In genomic region chr6:157379656-157380457, GRCh38 we compare ENCODE assay signal across 8 cellular contexts. TPM values are rescaled to one million over a fixed set of nuclear protein-coding genes. Genes with fewer than 3 reads are reported as not detected.
DNase-seq lines count a peak whose midpoint lies in the region; ATAC-seq, FAIRE-seq and TF ChIP-seq lines count a peak whose summit lies in the region.

No MANE protein-coding gene starts in this region.

- TF ChIP-seq CTCF in A549 (IDR thresholded peaks at IDR 0.05): no peak
- no peak for TF ChIP-seq CTCF in body of pancreas (IDR thresholded peaks at IDR 0.05)
- no peak for TF ChIP-seq CTCF in sigmoid colon (IDR thresholded peaks at IDR 0.05)

- CTCF ChIA-PET in A549 (lab: Yijun Ruan, JAX): interaction anchor here (1.0 to 1.4 kb wide), 5 partner anchors 54 to 286 kb away, joined by 3 read pairs; partner anchors contain the start of gene TMEM242

- H3K4me1 ChIP-seq in A549 (0 out of 3 replicates have a peak, but pooled peaks cover 4% of the 10 kb centered on the region), body of pancreas (peaks cover 14% of the 10 kb centered on the region), iPS DF 6.9 (ENCODE audit: control insufficient read depth, insufficient read depth, low read length) (no peaks in the 10 kb centered on the region; the same call in 1 of the 2 replicates), sigmoid colon (peaks cover 0 to 22% (median 12%) of the 10 kb centered on the region in 4 donors)

- peak overlapping the region; percentile 93 to 98 for H3K27ac ChIP-seq in A549
- H3K27ac ChIP-seq in body of pancreas: peak overlapping the region; percentile 68 to 96 (median 93)
- H3K27ac ChIP-seq in iPS DF 6.9 (ENCODE audit: low read length): no peak overlapping the region
- peak overlapping the region; percentile 93 to 97 (median 95) for H3K27ac ChIP-seq in sigmoid colon

- TF ChIP-seq EP300 in A549 (IDR thresholded peaks at IDR 0.05): no peak
- no peak for TF ChIP-seq EP300 in sigmoid colon (IDR thresholded peaks at IDR 0.05)

- H3K4me3 ChIP-seq in A549 (peak overlapping the region; percentile 95), body of pancreas (peak overlapping the region; percentile 81 to 100), iPS DF 6.9 (ENCODE audit: low read length) (peak overlapping the region; percentile 76), sigmoid colon (peak overlapping the region; percentile 91 to 98 (median 92))

- ATAC-seq in A549: peak; percentile 83 to 95
- peak; percentile 69 for ATAC-seq in GM18867 (IDR thresholded peaks at IDR 0.05; ENCODE audit: unreplicated experiment)
- peak; percentile 83 for ATAC-seq in HG03095 (IDR thresholded peaks at IDR 0.05; ENCODE audit: unreplicated experiment)
- peak; percentile 77 for ATAC-seq in body of pancreas

- intact Hi-C loops in body of pancreas (cut with DNase I): loop anchor here (10.0 kb wide), 1 partner anchor 55 kb away; the partner anchor contains the start of gene TMEM242
- intact Hi-C loops in sigmoid colon (cut with DNase I): loop anchor here (2.0 kb wide), 1 partner anchor 287 kb away; no protein-coding TSS in a partner anchor

- FAIRE-seq in A549 (lab: Jason Lieb, UNC): no peak
- peak; percentile 29 for FAIRE-seq in TTC549 (lab: Jason Lieb, UNC)

- DNase-seq in A549 (ENCODE audit: low read depth in 1 of 2, low spot score in 1 of 2) (peak; percentile 56 to 89), NCI-H2107 treated with DMSO at 0.1 percent for 48 hours (lab: John Stamatoyannopoulos, UW; ENCODE audit: unreplicated experiment) (peak; percentile 85), body of pancreas (peak; percentile 88 to 93 (median 91)), iPS DF 6.9 (ENCODE audit: low read depth, low spot score) (peak; percentile 92), sigmoid colon (peak; percentile 94)

- peak; percentile 35; the same call in 1 of the 2 replicates for TF ChIP-seq POLR2A in A549 (IDR thresholded peaks at IDR 0.05; ENCODE audit: low read length)
- no peak for TF ChIP-seq POLR2A in body of pancreas (IDR thresholded peaks at IDR 0.05)
- no peak for TF ChIP-seq POLR2A in sigmoid colon (IDR thresholded peaks at IDR 0.05)

- H3K4me2 ChIP-seq in A549: peak overlapping the region; percentile 78

- H3K36me3 ChIP-seq in body of pancreas (replicated peaks in 1 of 2; ENCODE audit: insufficient read depth in 1 of 2, low read depth in 2 of 2) (no peaks in the 10 kb centered on the region), iPS DF 6.9 (ENCODE audit: control insufficient read depth, insufficient read depth, low read length) (no peaks in the 10 kb centered on the region), sigmoid colon (no peaks in the 10 kb centered on the region)

- 4% methylated on average over 5 of the region's 45 CpGs for WGBS in A549 (ENCODE audit: missing lambda C conversion rate)
- WGBS in body of pancreas, 2 donors: 0% methylated on average over 37 to 44 of the region's 45 CpGs
- WGBS in iPS DF 6.9 (ENCODE audit: insufficient coverage, insufficient read length): no CpG with 5 or more reads among the region's 45 CpGs
- 1% methylated on average over 45 of the region's 45 CpGs for WGBS in sigmoid colon, 2 donors

- POLR2A ChIA-PET in A549 (lab: Yijun Ruan, JAX): interaction anchor here (0.7 to 1.6 kb wide), 2 partner anchors 53 to 56 kb away, joined by 3 to 24 read pairs; partner anchors contain the start of gene TMEM242

- H3K9me3 ChIP-seq in A549: no peaks in the 10 kb centered on the region
- no peaks in the 10 kb centered on the region for H3K9me3 ChIP-seq in body of pancreas
- no peaks in the 10 kb centered on the region for H3K9me3 ChIP-seq in iPS DF 6.9 (ENCODE audit: control insufficient read depth, insufficient read depth, low read length)
- no peaks in the 10 kb centered on the region for H3K9me3 ChIP-seq in sigmoid colon

- no peaks in the 10 kb centered on the region for H3K27me3 ChIP-seq in body of pancreas
- peaks cover 5% of the 10 kb centered on the region; the same call in 1 of the 2 replicates for H3K27me3 ChIP-seq in iPS DF 6.9 (ENCODE audit: control insufficient read depth, insufficient read depth, low read length)
- no peaks in the 10 kb centered on the region for H3K27me3 ChIP-seq in sigmoid colon

- TF ChIP-seq RAD21 in A549 (conservative IDR thresholded peaks at IDR 0.05 in 1 of 2, IDR thresholded peaks at IDR 0.05 in 1 of 2): no peak

TF ChIP-seq in A549, 52 proteins besides CTCF, POLR2A, EP300 and RAD21:
- TF ChIP-seq BCL3 (IDR thresholded peaks at IDR 0.05): 0 out of 3 replicates have a peak, but pooled peaks have one; percentile 25
- no peak for TF ChIP-seq ZNF302 (CRISPR knock-in tag; IDR thresholded peaks at IDR 0.05)
- TF ChIP-seq EHF (CRISPR knock-in tag; IDR thresholded peaks at IDR 0.05): no peak
- 0 out of 2 replicates have a peak, but pooled peaks have one; percentile 26 for TF ChIP-seq E2F6 (IDR thresholded peaks at IDR 0.05; ENCODE audit: borderline replicate concordance, low read depth)
- peak; percentile 41; the same call in 1 of the 2 replicates for TF ChIP-seq MAX (IDR thresholded peaks at IDR 0.05)
- TF ChIP-seq KDM1A (IDR thresholded peaks at IDR 0.05; ENCODE audit: low read depth): no peak
- no peak for TF ChIP-seq MAFK (IDR thresholded peaks at IDR 0.05; ENCODE audit: partially characterized antibody)
- no peak for TF ChIP-seq MAZ (IDR thresholded peaks at IDR 0.05; ENCODE audit: borderline replicate concordance, low read depth, low read length)

RNA-seq across cellular contexts. Expression of gene ZDHHC14, which starts 1.1 kb away (rescaled TPM):
- polyA plus RNA-seq in A549 (2011; rRNA removed) (2.0 and 2.2 TPM in 2 replicates), A549 (2017; fragmentation: RNase III; extraction: RNeasy Plus Mini Kit Qiagen cat#74134 plus additional on column Dnase treatment) (2.6 to 2.8 TPM (median 2.8 TPM) in 3 replicates), sigmoid colon (1 to 10 TPM; 2.4 to 9.6 (median 2.8) TPM)
- polyA plus RNA-seq in A549 (2012; cell fraction: cytosol; rRNA removed): 2.7 and 3.7 TPM in 2 replicates
- 5.0 and 6.3 TPM in 2 replicates for polyA plus RNA-seq in A549 (2012; cell fraction: nucleus; rRNA removed)
- polyA minus RNA-seq in A549 (2011; rRNA and poly(A)+ RNA removed): 1.4 and 2.2 TPM in 2 replicates
- total RNA-seq in body of pancreas (10 to 100 TPM; 10.2 to 10.6 TPM), sigmoid colon (10 to 100 TPM in 2 of 4 donors, 1 to 10 TPM in 2; 7.5 to 12.6 (median 10.7) TPM)

RNA-seq across cellular contexts. Expression of gene TMEM242, which starts 56.5 kb away (rescaled TPM):
- 5.1 and 7.4 TPM in 2 replicates for polyA plus RNA-seq in A549 (2011; rRNA removed)
- polyA plus RNA-seq in A549 (2012; cell fraction: cytosol; rRNA removed): 2.7 and 3.3 TPM in 2 replicates
- 1.3 and 2.0 TPM in 2 replicates for polyA plus RNA-seq in A549 (2012; cell fraction: nucleus; rRNA removed)
- 5.3 to 6.3 TPM (median 5.8 TPM) in 3 replicates for polyA plus RNA-seq in A549 (2017; fragmentation: RNase III; extraction: RNeasy Plus Mini Kit Qiagen cat#74134 plus additional on column Dnase treatment)
- 1.1 and 2.5 TPM in 2 replicates for polyA minus RNA-seq in A549 (2011; rRNA and poly(A)+ RNA removed)
- total RNA-seq in body of pancreas: 1 to 10 TPM; 1.6 to 6.2 TPM
- 10 to 100 TPM in 1 of 4 donors, 1 to 10 TPM in 3; 6.1 to 10.0 (median 7.7) TPM for total RNA-seq in sigmoid colon
- 1 to 10 TPM; 1.8 to 6.9 (median 3.5) TPM for polyA plus RNA-seq in sigmoid colon
